In the genomic region with DNA sequence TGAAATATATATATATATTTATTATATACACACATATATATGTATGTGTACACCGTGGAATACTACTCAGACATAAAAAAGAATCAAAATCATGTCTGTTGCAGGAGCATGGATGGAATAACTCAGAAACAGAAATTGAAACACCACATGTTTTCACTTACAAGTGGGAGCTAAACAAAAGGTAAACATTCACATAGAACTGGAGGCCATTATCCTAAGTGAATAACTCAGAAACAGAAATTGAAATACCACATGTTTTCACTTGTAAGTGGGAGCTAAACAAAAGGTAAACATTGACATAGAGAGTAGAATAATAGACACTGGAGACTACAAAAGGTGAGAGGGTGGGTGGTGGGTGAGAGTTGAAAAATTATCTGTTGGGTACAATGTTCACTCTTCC, we compare ENCODE assay signal across 25 cellular contexts.
"Had no signal": no experiment of that assay in that cellular context is flagged by ENCODE, and none has a peak within 500 bp of the region (broad histone marks: within the 10 kb centered on the region; RNA-seq: fewer than 3 reads in every experiment).

No MANE protein-coding gene starts in this region.

- H3K27ac ChIP-seq: ascending aorta, body of pancreas, coronary artery had no signal

- H3K27me3 Mint-ChIP-seq: activated CD4-positive, alpha-beta memory T cell treated with anti-CD3 and anti-CD28 coated beads for 36 hours; activated CD4-positive, alpha-beta T cell treated with anti-CD3 and anti-CD28 coated beads, Interleukin-2, amount 10 ng/mL, durations not matched to agents 24 days and 14 days; activated naive CD8-positive, alpha-beta T cell treated with anti-CD3 and anti-CD28 coated beads, Interleukin-2, amount 50 U/mL, for 24 hours had no signal

- H3K36me3 Mint-ChIP-seq: activated CD4-positive, alpha-beta memory T cell treated with anti-CD3 and anti-CD28 coated beads for 36 hours; activated naive CD4-positive, alpha-beta T cell treated with anti-CD3 and anti-CD28 coated beads, Interleukin-2, amount 50 U/mL, for 72 hours had no signal

- H3K9me3 Mint-ChIP-seq: activated CD4-positive, alpha-beta memory T cell treated with anti-CD3 and anti-CD28 coated beads for 36 hours; activated CD4-positive, alpha-beta T cell treated with anti-CD3 and anti-CD28 coated beads, Interleukin-2, amount 10 ng/mL, durations not matched to agents 24 days and 14 days; activated naive CD8-positive, alpha-beta T cell treated with anti-CD3 and anti-CD28 coated beads, Interleukin-2, amount 50 U/mL, for 24 hours; activated T-cell treated with anti-CD3 and anti-CD28 coated beads, Interleukin-2, amount 50 U/mL, for 4 hours; T-helper 1 cell treated with Interleukin-12 subunit alpha and Interleukin-12 subunit beta and Interleukin-4 antibody, amounts not matched to agents 30 μg/mL and 1 μg/mL, for 36 hours had no signal

- ATAC-seq: activated naive CD4-positive, alpha-beta T cell treated with anti-CD3 and anti-CD28 coated beads, Interleukin-2, amount 50 U/mL, for 72 hours; activated naive CD8-positive, alpha-beta T cell treated with anti-CD3 and anti-CD28 coated beads, Interleukin-2, amount 50 U/mL, for 24 hours; activated T-cell treated with anti-CD3 and anti-CD28 coated beads, Interleukin-2, amount 50 U/mL, for 4 hours; body of pancreas; PC-3 had no signal

- DNase-seq: activated CD4-positive, alpha-beta memory T cell treated with anti-CD3 and anti-CD28 coated beads for 36 hours; activated CD4-positive, alpha-beta T cell treated with anti-CD3 and anti-CD28 coated beads for 1 hour; activated CD4-positive, alpha-beta T cell treated with anti-CD3 and anti-CD28 coated beads, Interleukin-2, amount 10 ng/mL, durations not matched to agents 24 days and 14 days; activated CD8-positive, alpha-beta memory T cell treated with anti-CD3 and anti-CD28 coated beads for 24 hours; activated effector memory CD4-positive, alpha-beta T cell treated with anti-CD3 and anti-CD28 coated beads, Interleukin-2, amount 50 U/mL, for 16 hours; activated naive CD4-positive, alpha-beta T cell treated with Interleukin-2 at 50 U/mL for 16 hours; activated naive CD8-positive, alpha-beta T cell treated with anti-CD3 and anti-CD28 coated beads, Interleukin-2, amount 50 U/mL, for 24 hours; activated T-cell treated with anti-CD3 and anti-CD28 coated beads, Interleukin-2, amount 50 U/mL, for 4 hours; amniotic stem cell; body of pancreas; central memory CD4-positive, alpha-beta T cell; NCI-H1105; NCI-H1436; NCI-H187; NCI-H2081; NCI-H2171 treated with DMSO at 0.1 percent for 48 hours; NCI-H345; NCI-H510A; NCI-H526 treated with DMSO at 0.1 percent for 48 hours; PC-3; SHP77 treated with DMSO at 0.1 percent for 48 hours had no signal

- H3K4me3 ChIP-seq: ascending aorta, body of pancreas, coronary artery had no signal

- H3K27ac Mint-ChIP-seq: activated CD4-positive, alpha-beta memory T cell treated with anti-CD3 and anti-CD28 coated beads for 36 hours; activated CD4-positive, alpha-beta T cell treated with anti-CD3 and anti-CD28 coated beads, Interleukin-2, amount 10 ng/mL, durations not matched to agents 24 days and 14 days; activated naive CD4-positive, alpha-beta T cell treated with anti-CD3 and anti-CD28 coated beads, Interleukin-2, amount 50 U/mL, for 72 hours; activated naive CD8-positive, alpha-beta T cell treated with anti-CD3 and anti-CD28 coated beads, Interleukin-2, amount 50 U/mL, for 24 hours; T-helper 1 cell treated with Interleukin-12 subunit alpha and Interleukin-12 subunit beta and Interleukin-4 antibody, amounts not matched to agents 30 μg/mL and 1 μg/mL, for 36 hours had no signal

- H3K4me1 ChIP-seq: ascending aorta, body of pancreas had no signal

- H3K4me1 Mint-ChIP-seq: activated CD4-positive, alpha-beta T cell treated with anti-CD3 and anti-CD28 coated beads, Interleukin-2, amount 10 ng/mL, durations not matched to agents 24 days and 14 days; activated naive CD8-positive, alpha-beta T cell treated with anti-CD3 and anti-CD28 coated beads, Interleukin-2, amount 50 U/mL, for 24 hours had no signal

- H3K4me3 Mint-ChIP-seq: activated CD4-positive, alpha-beta memory T cell treated with anti-CD3 and anti-CD28 coated beads for 36 hours; activated CD4-positive, alpha-beta T cell treated with anti-CD3 and anti-CD28 coated beads, Interleukin-2, amount 10 ng/mL, durations not matched to agents 24 days and 14 days; activated naive CD8-positive, alpha-beta T cell treated with anti-CD3 and anti-CD28 coated beads, Interleukin-2, amount 50 U/mL, for 24 hours; activated T-cell treated with anti-CD3 and anti-CD28 coated beads, Interleukin-2, amount 50 U/mL, for 4 hours; T-helper 1 cell treated with Interleukin-12 subunit alpha and Interleukin-12 subunit beta and Interleukin-4 antibody, amounts not matched to agents 30 μg/mL and 1 μg/mL, for 36 hours had no signal

- H3K9me3 ChIP-seq: ascending aorta, body of pancreas had no signal

- H3K36me3 ChIP-seq: ascending aorta had no signal

- H3K27me3 ChIP-seq: ascending aorta, body of pancreas had no signal
